13 cellular contexts compared by ENCODE assay signal in the genomic region with DNA sequence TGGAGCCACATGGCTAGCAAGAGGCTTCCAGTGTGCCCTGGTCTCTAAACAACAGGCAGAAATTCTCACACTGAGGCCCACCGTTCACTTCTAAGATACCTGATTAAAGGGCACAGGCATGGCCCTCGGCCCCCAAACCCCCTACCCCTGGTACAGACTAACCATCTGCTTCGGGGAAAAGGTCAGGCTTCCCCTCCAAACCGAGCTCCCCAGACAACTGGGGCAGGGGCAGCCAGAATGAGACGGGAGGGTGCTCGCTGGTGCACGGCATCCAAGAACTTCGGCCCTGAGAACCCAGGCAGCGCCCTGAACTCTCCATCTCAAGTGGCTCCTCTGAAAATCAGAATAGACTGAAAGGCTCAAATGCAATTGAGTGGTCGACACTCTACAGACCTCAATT.
DNase-seq lines count a peak whose midpoint lies in the region; ATAC-seq and TF ChIP-seq lines count a peak whose summit lies in the region.
"Had no signal": no experiment of that assay in that cellular context is flagged by ENCODE, and none has a peak within 500 bp of the region (broad histone marks: within the 10 kb centered on the region; RNA-seq: fewer than 3 reads in every experiment).

No MANE protein-coding gene starts in this region.

- H3K27me3 Mint-ChIP-seq in central memory CD8-positive, alpha-beta T cell = no peaks in the 10 kb centered on the region
- H3K27me3 Mint-ChIP-seq in stimulated activated memory B cell treated with anti-CD40 and anti-IgM and Interleukin-4, amounts not matched to agents 10 μg/mL and 1 μg/mL and 100 μg/mL, for 72 hours = no peaks in the 10 kb centered on the region

- H3K27ac Mint-ChIP-seq in central memory CD8-positive, alpha-beta T cell (ENCODE audit: low read depth) = peak overlapping the region; percentile 97
- peak overlapping the region; percentile 97 for H3K27ac Mint-ChIP-seq in stimulated activated memory B cell treated with anti-CD40 and anti-IgM and Interleukin-4, amounts not matched to agents 10 μg/mL and 1 μg/mL and 100 μg/mL, for 72 hours

- peaks cover 43% of the 10 kb centered on the region for H3F3A ChIP-seq in MM.1S (ENCODE audit: insufficient read depth, low read length)

- H3K4me3 Mint-ChIP-seq in central memory CD8-positive, alpha-beta T cell = peak overlapping the region; percentile 98
- peak overlapping the region; percentile 99 for H3K4me3 Mint-ChIP-seq in stimulated activated memory B cell treated with anti-CD40 and anti-IgM and Interleukin-4, amounts not matched to agents 10 μg/mL and 1 μg/mL and 100 μg/mL, for 72 hours

- H3K4me1 Mint-ChIP-seq in central memory CD8-positive, alpha-beta T cell = peaks cover 87% of the 10 kb centered on the region
- H3K4me1 Mint-ChIP-seq in stimulated activated memory B cell treated with anti-CD40 and anti-IgM and Interleukin-4, amounts not matched to agents 10 μg/mL and 1 μg/mL and 100 μg/mL, for 72 hours = peaks cover 89% of the 10 kb centered on the region

- TF ChIP-seq CTCF in MM.1S (IDR thresholded peaks at IDR 0.05; ENCODE audit: low read length) = no peak

- no peaks in the 10 kb centered on the region for H3K9me3 ChIP-seq in MM.1S (replicated peaks; ENCODE audit: insufficient read depth, low read length)

- intact Hi-C loops in head of caudate nucleus (cut with DNase I) = no loop called here

- peak; percentile 49 for DNase-seq in DMS53 (lab: John Stamatoyannopoulos, UW)
- DNase-seq in DMS53 treated with DMSO at 0.1 percent for 48 hours (lab: John Stamatoyannopoulos, UW; ENCODE audit: unreplicated experiment) = no peak
- no peak for DNase-seq in MM.1S
- DNase-seq in central memory CD8-positive, alpha-beta T cell (ENCODE audit: low spot score in 2 of 2) = no peak
- DNase-seq in head of caudate nucleus = no peak
- DNase-seq: EL, mammary epithelial cell, NCI-H2029 treated with DMSO at 0.1 percent for 48 hours had no signal

- no peaks in the 10 kb centered on the region for H3K9me2 ChIP-seq in MM.1S (replicated peaks; ENCODE audit: insufficient read depth, low read length)

- H3K27ac ChIP-seq in MM.1S (ENCODE audit: low read length) = peak overlapping the region; percentile 95; the same call in 1 of the 2 replicates
- H3K27ac ChIP-seq: 22Rv1 had no signal

- H3K9me3 Mint-ChIP-seq in central memory CD8-positive, alpha-beta T cell = no peaks in the 10 kb centered on the region
- no peaks in the 10 kb centered on the region for H3K9me3 Mint-ChIP-seq in stimulated activated memory B cell treated with anti-CD40 and anti-IgM and Interleukin-4, amounts not matched to agents 10 μg/mL and 1 μg/mL and 100 μg/mL, for 72 hours

- H3K4me3 ChIP-seq in MM.1S (ENCODE audit: low read length) = peak overlapping the region; percentile 94

- peak overlapping the region; percentile 80; the same call in 1 of the 2 replicates for H3K9ac ChIP-seq in MM.1S (ENCODE audit: low read length)

- no peak overlapping the region for H2AFZ ChIP-seq in MM.1S (ENCODE audit: low read length)

- H4K20me1 ChIP-seq in MM.1S (ENCODE audit: insufficient read depth, low read length) = peaks cover 40% of the 10 kb centered on the region

- no peak for ATAC-seq in central memory CD8-positive, alpha-beta T cell (replicated peaks; ENCODE audit: extremely low read depth, poor library complexity, severe bottlenecking)
- ATAC-seq in stimulated activated memory B cell treated with anti-CD40 and anti-IgM and Interleukin-4, amounts not matched to agents 10 μg/mL and 1 μg/mL and 100 μg/mL, for 72 hours = no peak
- ATAC-seq in GM19467 (IDR thresholded peaks at IDR 0.05; ENCODE audit: unreplicated experiment) (no peak), GM21367 (IDR thresholded peaks at IDR 0.05; ENCODE audit: unreplicated experiment) (no peak)
- ATAC-seq: Panc1 had no signal

- peak overlapping the region; percentile 97 for H3K4me2 ChIP-seq in MM.1S (ENCODE audit: low read depth, low read length)

- 0 out of 2 replicates have a peak, but pooled peaks cover 3% of the 10 kb centered on the region for H3K36me3 ChIP-seq in MM.1S (replicated peaks; ENCODE audit: insufficient read depth, low read length)

- H3K36me3 Mint-ChIP-seq in central memory CD8-positive, alpha-beta T cell (ENCODE audit: insufficient read depth) = peaks cover 23% of the 10 kb centered on the region
- peaks cover 29% of the 10 kb centered on the region for H3K36me3 Mint-ChIP-seq in stimulated activated memory B cell treated with anti-CD40 and anti-IgM and Interleukin-4, amounts not matched to agents 10 μg/mL and 1 μg/mL and 100 μg/mL, for 72 hours

- H3K79me2 ChIP-seq in MM.1S (ENCODE audit: low read length) = peaks cover 97% of the 10 kb centered on the region

- no peaks in the 10 kb centered on the region for H3K27me3 ChIP-seq in MM.1S (replicated peaks; ENCODE audit: insufficient read depth, low read length)

- H3K4me1 ChIP-seq in MM.1S (ENCODE audit: low read length) = peaks cover 14% of the 10 kb centered on the region
